ENCODE assay signal across 25 cellular contexts in genomic region chr4:136443006-136443405, GRCh38.
"Had no signal": no experiment of that assay in that cellular context is flagged by ENCODE, and none has a peak within 500 bp of the region (broad histone marks: within the 10 kb centered on the region; RNA-seq: fewer than 3 reads in every experiment).

No MANE protein-coding gene starts in this region.

- H3K4me3 ChIP-seq: adrenal gland, body of pancreas, colonic mucosa, esophagus squamous epithelium, gastroesophageal sphincter, heart right ventricle had no signal

- H3K4me1 ChIP-seq: adrenal gland, body of pancreas, colonic mucosa, esophagus squamous epithelium, gastroesophageal sphincter, heart right ventricle had no signal

- H3K9me3 ChIP-seq: adrenal gland, body of pancreas, colonic mucosa, esophagus squamous epithelium, gastroesophageal sphincter, heart right ventricle had no signal

- H3K36me3 ChIP-seq: adrenal gland, colonic mucosa, esophagus squamous epithelium, gastroesophageal sphincter, heart right ventricle had no signal

- DNase-seq: activated CD4-positive, alpha-beta memory T cell treated with anti-CD3 and anti-CD28 coated beads, Interleukin-2, amount 10 ng/mL, durations not matched to agents 7 days and 5 days; activated CD4-positive, alpha-beta T cell treated with anti-CD3 and anti-CD28 coated beads for 1 hour; activated CD4-positive, alpha-beta T cell treated with anti-CD3 and anti-CD28 coated beads for 4 hours; activated CD4-positive, alpha-beta T cell treated with anti-CD3 and anti-CD28 coated beads, Interleukin-2, amount 10 ng/mL, durations not matched to agents 7 days and 5 days; activated CD4-positive, alpha-beta T cell treated with anti-CD3 and anti-CD28 coated beads, Interleukin-2, amount 50 U/mL, for 4 hours; activated effector memory CD4-positive, alpha-beta T cell treated with anti-CD3 and anti-CD28 coated beads, Interleukin-2, amount 50 U/mL, for 16 hours; activated naive CD4-positive, alpha-beta T cell treated with anti-CD3 and anti-CD28 coated beads for 36 hours; activated naive CD8-positive, alpha-beta T cell treated with anti-CD3 and anti-CD28 coated beads for 36 hours; activated naive CD8-positive, alpha-beta T cell treated with anti-CD3 and anti-CD28 coated beads, Interleukin-2, amount 50 U/mL, for 24 hours; activated T-cell treated with anti-CD3 and anti-CD28 coated beads, Interleukin-2, amount 50 U/mL, for 1 hour; activated T-cell treated with anti-CD3 and anti-CD28 coated beads, Interleukin-2, amount 50 U/mL, for 48 hours; adrenal gland; amygdala; aorta; body of pancreas; central memory CD4-positive, alpha-beta T cell; cerebellar nuclear complex; colonic mucosa; effector CD8-positive, alpha-beta T cell; esophagus squamous epithelium; foreskin melanocyte; heart right ventricle; T-helper 2 cell had no signal

- H3K27me3 ChIP-seq: adrenal gland, body of pancreas, colonic mucosa, esophagus squamous epithelium, gastroesophageal sphincter, heart right ventricle had no signal

- H3K27ac ChIP-seq: adrenal gland, body of pancreas, colonic mucosa, epithelial cell of prostate, esophagus squamous epithelium, gastroesophageal sphincter, heart right ventricle had no signal
